8 cellular contexts compared by ENCODE assay signal in genomic region chr20:64038579-64039292, GRCh38. TPM values are rescaled to one million over a fixed set of nuclear protein-coding genes. Genes with fewer than 3 reads are reported as not detected.
DNase-seq lines count a peak whose midpoint lies in the region; ATAC-seq, FAIRE-seq and TF ChIP-seq lines count a peak whose summit lies in the region.

No MANE protein-coding gene starts in this region.

- no peak overlapping the region for H3K27ac Mint-ChIP-seq in activated CD8-positive, alpha-beta T cell treated with anti-CD3 and anti-CD28 coated beads for 36 hours
- no peak overlapping the region for H3K27ac Mint-ChIP-seq in endothelial cell (ENCODE audit: unreplicated experiment)

- H3K9me3 ChIP-seq in A549 = no peaks in the 10 kb centered on the region
- H3K9me3 ChIP-seq in muscle layer of duodenum (ENCODE audit: control insufficient read depth in 1 of 2, low read length in 2 of 2) = no peaks in the 10 kb centered on the region

- peak; percentile 85 to 91 for DNase-seq in A549 (ENCODE audit: low read depth in 1 of 2, low spot score in 1 of 2)
- DNase-seq in GM18507 (ENCODE audit: extremely low spot score, insufficient read length, low read depth) = peak; percentile 81
- DNase-seq in NCI-H526 (lab: John Stamatoyannopoulos, UW) = peak; percentile 42 to 91
- DNase-seq in activated CD8-positive, alpha-beta T cell treated with anti-CD3 and anti-CD28 coated beads for 36 hours = peak; percentile 84
- DNase-seq in endothelial cell (ENCODE audit: low spot score) = peak; percentile 98
- peak; percentile 56 to 60 for DNase-seq in stimulated activated CD8-positive, alpha-beta memory T cell treated with anti-CD3 and anti-CD28 coated beads, Interleukin-7, amount 100 ng/mL, for 48 hours (ENCODE audit: extremely low read depth in 1 of 2, low read depth in 1 of 2)

- TF ChIP-seq RAD21 in A549 (conservative IDR thresholded peaks at IDR 0.05 in 1 of 2, IDR thresholded peaks at IDR 0.05 in 1 of 2) = peak; percentile 52 to 68; a peak in 4 of 5 replicates

- H3K36me3 Mint-ChIP-seq in activated CD8-positive, alpha-beta T cell treated with anti-CD3 and anti-CD28 coated beads for 36 hours (ENCODE audit: low read depth) = peaks cover 2% of the 10 kb centered on the region
- no peaks in the 10 kb centered on the region for H3K36me3 Mint-ChIP-seq in endothelial cell (ENCODE audit: low read depth, unreplicated experiment)

- peak overlapping the region; percentile 75 to 92 for H3K27ac ChIP-seq in A549
- no peak overlapping the region for H3K27ac ChIP-seq in muscle layer of duodenum (ENCODE audit: low read length)

- CTCF ChIA-PET in A549 (lab: Yijun Ruan, JAX) = interaction anchor here (0.6 to 7.1 kb wide), 43 partner anchors 8 to 501 kb away, joined by 3 to 143 read pairs (median 8); partner anchors contain the start of genes LKAAEAR1, OPRL1, PRPF6 and PTK6
- CTCF ChIA-PET in activated CD8-positive, alpha-beta T cell treated with anti-CD3 and anti-CD28 coated beads for 36 hours (lab: Charles Lee) = interaction anchor here (0.7 to 5.9 kb wide), 38 partner anchors 11 to 500 kb away, joined by 3 to 88 read pairs (median 5); partner anchors contain the start of genes LKAAEAR1, OPRL1, PCMTD2 and PRPF6

- peak; percentile 19; the same call in 1 of the 2 replicates for TF ChIP-seq POLR2A in A549 (IDR thresholded peaks at IDR 0.05; ENCODE audit: low read length)

- FAIRE-seq in A549 (lab: Jason Lieb, UNC) (no peak), GM18507 (lab: Jason Lieb, UNC) (no peak)

- H3K27me3 ChIP-seq in muscle layer of duodenum (ENCODE audit: low read depth, low read length) = peaks cover 29% of the 10 kb centered on the region

- ATAC-seq in A549 = peak; percentile 76 to 88
- ATAC-seq in HG03135 (IDR thresholded peaks at IDR 0.05; ENCODE audit: unreplicated experiment) = peak; percentile 47
- peak; percentile 67 for ATAC-seq in activated CD8-positive, alpha-beta T cell treated with anti-CD3 and anti-CD28 coated beads for 36 hours

- H3K4me3 Mint-ChIP-seq in activated CD8-positive, alpha-beta T cell treated with anti-CD3 and anti-CD28 coated beads for 36 hours = peak overlapping the region; percentile 54
- peak overlapping the region; percentile 62 for H3K4me3 Mint-ChIP-seq in endothelial cell (ENCODE audit: unreplicated experiment)

- no peaks in the 10 kb centered on the region for H3K9me3 Mint-ChIP-seq in activated CD8-positive, alpha-beta T cell treated with anti-CD3 and anti-CD28 coated beads for 36 hours
- H3K9me3 Mint-ChIP-seq in endothelial cell (ENCODE audit: unreplicated experiment) = no peaks in the 10 kb centered on the region

- peaks cover 13% of the 10 kb centered on the region; the same call in 2 of the 3 replicates for H3K4me1 ChIP-seq in A549
- peaks cover 0 to 31% of the 10 kb centered on the region in 2 donors for H3K4me1 ChIP-seq in muscle layer of duodenum (ENCODE audit: control insufficient read depth in 1 of 2, insufficient read depth in 2 of 2, low read length in 2 of 2)

- 3% methylated on average over 22 of the region's 88 CpGs for WGBS in A549 (ENCODE audit: missing lambda C conversion rate)

- no peak for TF ChIP-seq EP300 in A549 (IDR thresholded peaks at IDR 0.05)

- intact Hi-C loops in activated CD8-positive, alpha-beta T cell treated with anti-CD3 and anti-CD28 coated beads for 36 hours (cut with micrococcal nuclease) = loop anchor here (10.0 kb wide), 1 partner anchor 54 kb away; the partner anchor contains the start of gene PRPF6

- H3K4me3 ChIP-seq in A549 (peak overlapping the region; percentile 48), muscle layer of duodenum (ENCODE audit: low read depth in 1 of 2, low read length in 2 of 2) (peak overlapping the region; percentile 39 to 75)

- POLR2A ChIA-PET in A549 (lab: Yijun Ruan, JAX) = interaction anchor here (0.7 to 1.8 kb wide), 8 partner anchors 8 to 501 kb away, joined by 3 to 17 read pairs (median 4); partner anchors contain the start of genes ARFRP1, PRPF6, PTK6 and TCEA2
- POLR2A ChIA-PET in activated CD8-positive, alpha-beta T cell treated with anti-CD3 and anti-CD28 coated beads for 36 hours (lab: Charles Lee) = interaction anchor here (0.7 to 5.7 kb wide), 13 partner anchors 8 to 218 kb away, joined by 3 to 51 read pairs (median 3); partner anchors contain the start of genes OPRL1, PRPF6, RGS19 and SAMD10

- peaks cover 2% of the 10 kb centered on the region for H3K27me3 Mint-ChIP-seq in activated CD8-positive, alpha-beta T cell treated with anti-CD3 and anti-CD28 coated beads for 36 hours
- H3K27me3 Mint-ChIP-seq in endothelial cell (ENCODE audit: unreplicated experiment) = peaks cover 14% of the 10 kb centered on the region

- peaks cover 55% of the 10 kb centered on the region for H3K4me1 Mint-ChIP-seq in activated CD8-positive, alpha-beta T cell treated with anti-CD3 and anti-CD28 coated beads for 36 hours (ENCODE audit: low read depth)
- H3K4me1 Mint-ChIP-seq in endothelial cell (ENCODE audit: unreplicated experiment) = peaks cover 35% of the 10 kb centered on the region

- peak; percentile 56 for TF ChIP-seq CTCF in A549 (IDR thresholded peaks at IDR 0.05)
- TF ChIP-seq CTCF in activated CD8-positive, alpha-beta T cell treated with anti-CD3 and anti-CD28 coated beads for 36 hours (IDR thresholded peaks at IDR 0.05) = peak; percentile 86
- peak; percentile 68 for TF ChIP-seq CTCF in endothelial cell (IDR thresholded peaks at IDR 0.05; ENCODE audit: unreplicated experiment)

- H3K36me3 ChIP-seq in muscle layer of duodenum (ENCODE audit: control insufficient read depth in 1 of 2, insufficient read depth in 2 of 2, low read length in 2 of 2) = peaks cover 6 to 10% of the 10 kb centered on the region in 2 donors

- H3K4me2 ChIP-seq in A549 = peak overlapping the region; percentile 80

TF ChIP-seq in A549, 52 proteins besides CTCF, POLR2A, EP300 and RAD21 (continues in another document):
- TF ChIP-seq SREBF2 (IDR thresholded peaks at IDR 0.05) = no peak
- no peak for TF ChIP-seq JUNB (IDR thresholded peaks at IDR 0.05)
- TF ChIP-seq ZFP36 (IDR thresholded peaks at IDR 0.05; ENCODE audit: borderline replicate concordance, partially characterized antibody) = no peak
- TF ChIP-seq NFE2L2 (conservative IDR thresholded peaks at IDR 0.05; ENCODE audit: low read length) = no peak
- TF ChIP-seq CHD2 (IDR thresholded peaks at IDR 0.05; ENCODE audit: low read length, partially characterized antibody) = no peak
- TF ChIP-seq ZNF302 (CRISPR knock-in tag; IDR thresholded peaks at IDR 0.05) = no peak
- no peak for TF ChIP-seq BHLHE40 (IDR thresholded peaks at IDR 0.05; ENCODE audit: low read depth, low read length)
- TF ChIP-seq HOXB13 (CRISPR knock-in tag; IDR thresholded peaks at IDR 0.05; ENCODE audit: low read depth) = no peak
- TF ChIP-seq EHF (CRISPR knock-in tag; IDR thresholded peaks at IDR 0.05) = no peak
- no peak for TF ChIP-seq ZSCAN20 (CRISPR knock-in tag; IDR thresholded peaks at IDR 0.05)
- TF ChIP-seq GATA3 (IDR thresholded peaks at IDR 0.05; ENCODE audit: borderline replicate concordance) = no peak
- TF ChIP-seq POLR2AphosphoS2 (conservative IDR thresholded peaks at IDR 0.05; ENCODE audit: low read length) = no peak
- no peak for TF ChIP-seq EHMT2 (IDR thresholded peaks at IDR 0.05; ENCODE audit: low read depth)
- TF ChIP-seq NR3C1 (IDR thresholded peaks at IDR 0.05) = no peak

RNA-seq across cellular contexts. Expression of gene C20orf204, which starts 2.8 kb away (rescaled TPM):
- polyA plus RNA-seq in A549 (2011; rRNA removed) (0.13 and 0.21 TPM in 2 replicates), A549 (2017; fragmentation: RNase III; extraction: RNeasy Plus Mini Kit Qiagen cat#74134 plus additional on column Dnase treatment) (0.49 to 0.69 TPM (median 0.59 TPM) in 3 replicates)
- 0.24 and 0.32 TPM in 2 replicates for polyA plus RNA-seq in A549 (2012; cell fraction: cytosol; rRNA removed)
- polyA plus RNA-seq in A549 (2012; cell fraction: nucleus; rRNA removed) = 3.0 and 3.8 TPM in 2 replicates
- polyA minus RNA-seq in A549 (2011; rRNA and poly(A)+ RNA removed) = 0.83 and 0.87 TPM in 2 replicates
- 1 to 10 TPM; 2.8 to 4.7 TPM for total RNA-seq in activated CD8-positive, alpha-beta T cell treated with anti-CD3 and anti-CD28 coated beads for 36 hours
- total RNA-seq in endothelial cell (ENCODE audit: unreplicated experiment) = 14.2 TPM

RNA-seq across cellular contexts. Expression of gene SOX18, which starts 10.7 kb away (rescaled TPM):
- polyA plus RNA-seq in A549 (2011; rRNA removed) (0.13 and 0.19 TPM in 2 replicates), A549 (2017; fragmentation: RNase III; extraction: RNeasy Plus Mini Kit Qiagen cat#74134 plus additional on column Dnase treatment) (0.92 to 1.4 TPM (median 1.3 TPM) in 3 replicates)
- polyA plus RNA-seq in A549 (2012; cell fraction: cytosol; rRNA removed) = 1.0 and 1.4 TPM in 2 replicates
- 1.4 and 2.2 TPM in 2 replicates for polyA plus RNA-seq in A549 (2012; cell fraction: nucleus; rRNA removed)
- polyA minus RNA-seq in A549 (2011; rRNA and poly(A)+ RNA removed) = 0.15 TPM in 1 of 2 replicates, not detected in the other
- total RNA-seq in activated CD8-positive, alpha-beta T cell treated with anti-CD3 and anti-CD28 coated beads for 36 hours = not detected
- 149 TPM for total RNA-seq in endothelial cell (ENCODE audit: unreplicated experiment)

RNA-seq across cellular contexts. Expression of gene TCEA2, which starts 24.3 kb away (rescaled TPM):
- polyA plus RNA-seq in A549 (2011; rRNA removed) = 11.2 and 13.3 TPM in 2 replicates
- polyA plus RNA-seq in A549 (2012; cell fraction: cytosol; rRNA removed) = 32.7 and 37.6 TPM in 2 replicates
- 84.7 and 87.9 TPM in 2 replicates for polyA plus RNA-seq in A549 (2012; cell fraction: nucleus; rRNA removed)
- 23.3 to 34.7 TPM (median 29.8 TPM) in 3 replicates for polyA plus RNA-seq in A549 (2017; fragmentation: RNase III; extraction: RNeasy Plus Mini Kit Qiagen cat#74134 plus additional on column Dnase treatment)
- polyA minus RNA-seq in A549 (2011; rRNA and poly(A)+ RNA removed) = 14.4 and 20.1 TPM in 2 replicates
- 10 to 100 TPM; 30.0 to 33.0 TPM for total RNA-seq in activated CD8-positive, alpha-beta T cell treated with anti-CD3 and anti-CD28 coated beads for 36 hours
- 123 TPM for total RNA-seq in endothelial cell (ENCODE audit: unreplicated experiment)

RNA-seq across cellular contexts. Expression of gene RGS19, which starts 40.6 kb away (rescaled TPM):
- polyA plus RNA-seq in A549 (2011; rRNA removed) (12.3 and 13.8 TPM in 2 replicates), A549 (2017; fragmentation: RNase III; extraction: RNeasy Plus Mini Kit Qiagen cat#74134 plus additional on column Dnase treatment) (16.1 to 18.8 TPM (median 16.5 TPM) in 3 replicates)
- 29.6 and 43.7 TPM in 2 replicates for polyA plus RNA-seq in A549 (2012; cell fraction: cytosol; rRNA removed)
- polyA plus RNA-seq in A549 (2012; cell fraction: nucleus; rRNA removed) = 24.2 and 35.7 TPM in 2 replicates
- 10.3 and 14.7 TPM in 2 replicates for polyA minus RNA-seq in A549 (2011; rRNA and poly(A)+ RNA removed)
- total RNA-seq in activated CD8-positive, alpha-beta T cell treated with anti-CD3 and anti-CD28 coated beads for 36 hours = 10 to 100 TPM; 42.5 to 44.1 TPM
- total RNA-seq in endothelial cell (ENCODE audit: unreplicated experiment) = 26.2 TPM

RNA-seq across cellular contexts. Expression of gene OPRL1, which starts 41.1 kb away (rescaled TPM):
- polyA plus RNA-seq in A549 (2011; rRNA removed) = 0.54 and 0.98 TPM in 2 replicates
- 0.44 and 0.76 TPM in 2 replicates for polyA plus RNA-seq in A549 (2012; cell fraction: cytosol; rRNA removed)
- polyA plus RNA-seq in A549 (2012; cell fraction: nucleus; rRNA removed) = 2.1 and 2.3 TPM in 2 replicates
- polyA plus RNA-seq in A549 (2017; fragmentation: RNase III; extraction: RNeasy Plus Mini Kit Qiagen cat#74134 plus additional on column Dnase treatment) = 0.83 to 1.5 TPM (median 1.2 TPM) in 3 replicates
- 1.2 and 2.0 TPM in 2 replicates for polyA minus RNA-seq in A549 (2011; rRNA and poly(A)+ RNA removed)
- total RNA-seq in activated CD8-positive, alpha-beta T cell treated with anti-CD3 and anti-CD28 coated beads for 36 hours = under 1 TPM; 0.61 to 0.63 TPM
- 10.2 TPM for total RNA-seq in endothelial cell (ENCODE audit: unreplicated experiment)

Comparison
In these comparisons a context has a peak if more than half of its experiments do, and no peak if none do; other contexts are left out.
1. RNA of gene SOX18, which starts 10.7 kb away (total RNA-seq): 149 TPM in endothelial cell (single experiment); not detected in activated CD8-positive, alpha-beta T cell treated with anti-CD3 and anti-CD28 coated beads for 36 hours; every median in the first group is over 100 times any median in the second.
2. Peak in every context shown above with its lines, with median percentiles within 50 percentile points of each other: ATAC-seq, DNase-seq and CTCF ChIP-seq.